In genomic region chr15:31098491-31098917, GRCh38 we compare ENCODE assay signal across 15 cellular contexts. TPM values are rescaled to one million over a fixed set of nuclear protein-coding genes. Genes with fewer than 3 reads are reported as not detected.
"Had no signal": no experiment of that assay in that cellular context is flagged by ENCODE, and none has a peak within 500 bp of the region (broad histone marks: within the 10 kb centered on the region; RNA-seq: fewer than 3 reads in every experiment).

No MANE protein-coding gene starts in this region.

- DNase-seq: activated CD4-positive, CD25-positive, alpha-beta regulatory T cell treated with anti-CD3 and anti-CD28 coated beads, Interleukin-2, amount 50 U/mL, for 72 hours; anterior cingulate cortex; cerebellar nuclear complex; effector memory CD8-positive, alpha-beta T cell; left ventricle myocardium superior; nephron progenitor cell; psoas muscle; stimulated activated CD4-positive, alpha-beta T cell treated with anti-CD3 and anti-CD28 coated beads, Interleukin-2, amount 100 ng/mL, for 24 hours; uterus had no signal

- H3K36me3 ChIP-seq: gastroesophageal sphincter, tibial nerve, uterus had no signal

- H3K4me3 ChIP-seq: gastroesophageal sphincter, psoas muscle, tibial nerve, uterus had no signal

- H3K27me3 ChIP-seq: tibial nerve, uterus had no signal

- H3K27ac ChIP-seq: epithelial cell of prostate, gastroesophageal sphincter, psoas muscle, tibial nerve, uterus had no signal

- ATAC-seq: effector memory CD8-positive, alpha-beta T cell; gastroesophageal sphincter; left ventricle myocardium superior; psoas muscle had no signal

- H3K9me3 ChIP-seq: gastroesophageal sphincter, psoas muscle, tibial nerve, uterus had no signal

- FAIRE-seq: islet of Langerhans had no signal

- H3K4me1 ChIP-seq: gastroesophageal sphincter, psoas muscle, uterus had no signal

RNA-seq across cellular contexts. Expression of gene TRPM1, which starts 3.0 kb away (rescaled TPM):
- total RNA-seq: activated CD8-positive, alpha-beta memory T cell treated with anti-CD3 and anti-CD28 coated beads for 36 hours; activated T-helper 1 cell treated with anti-CD3 and anti-CD28 coated beads, Interleukin-12 subunit alpha, Interleukin-12 subunit beta, Interleukin-2, Interleukin-4 antibody, amounts not matched to agents 30 ng/mL and 10 ng/mL and 1 ng/mL, durations not matched to agents 14 hours and 24 hours and 36 hours; gastroesophageal sphincter; left ventricle myocardium superior; psoas muscle; tibial nerve; uterus had no signal
